In genomic region chr1:9557624-9558023, GRCh38 we compare ENCODE assay signal across 17 cellular contexts. TPM values are rescaled to one million over a fixed set of nuclear protein-coding genes. Genes with fewer than 3 reads are reported as not detected.
A peak's percentile ranks its signal among the peaks of the same experiment; 100 is the strongest.
DNase-seq lines count a peak whose midpoint lies in the region; ATAC-seq, FAIRE-seq and TF ChIP-seq lines count a peak whose summit lies in the region.
"Had no signal": no experiment of that assay in that cellular context is flagged by ENCODE, and none has a peak within 500 bp of the region (broad histone marks: within the 10 kb centered on the region; RNA-seq: fewer than 3 reads in every experiment).

No MANE protein-coding gene starts in this region.

- H3K27me3 Mint-ChIP-seq in activated CD4-positive, alpha-beta T cell treated with anti-CD3 and anti-CD28 coated beads for 36 hours: no peaks in the 10 kb centered on the region

- H3K9ac ChIP-seq in HepG2 (ENCODE audit: insufficient read depth, low read depth, low read length): 0 out of 2 replicates have a peak overlapping the region, but pooled peaks have one; percentile 11

- WGBS in HepG2 (ENCODE audit: low lambda C conversion rate): 59% methylated on average over 5 of the region's 5 CpGs
- 50% methylated on average over 5 of the region's 5 CpGs for WGBS in right lobe of liver (ENCODE audit: insufficient coverage, low coverage, low lambda C conversion rate, missing lambda C conversion rate)
- 85 to 87% methylated on average over 4 to 5 of the region's 5 CpGs for WGBS in gastroesophageal sphincter (ENCODE audit: low coverage in 1 of 2), 2 donors
- WGBS in suprapubic skin: 96% methylated on average over 5 of the region's 5 CpGs

- DNase-seq in activated CD4-positive, alpha-beta T cell treated with anti-CD3 and anti-CD28 coated beads for 36 hours: no peak
- no peak for DNase-seq in activated CD4-positive, alpha-beta T cell treated with anti-CD3 and anti-CD28 coated beads for 4 hours
- DNase-seq in HepG2 (ENCODE audit: low spot score): peak; percentile 43
- DNase-seq in right lobe of liver: no peak
- DNase-seq in RKO (ENCODE audit: low spot score): no peak
- no peak for DNase-seq in suprapubic skin (ENCODE audit: low spot score in 2 of 2)
- DNase-seq in H54 (ENCODE audit: insufficient read length, low spot score): no peak
- DNase-seq: 8988T, BE2C, GOT3, KG1, NCI-H1048, NCI-H1436 treated with DMSO at 0.1 percent for 48 hours, NCI-H2029 treated with DMSO at 0.1 percent for 48 hours, NCI-H748 treated with DMSO at 0.1 percent for 48 hours, PC-9 had no signal

- H3K27me3 ChIP-seq in HepG2 (ENCODE audit: control insufficient read depth in 1 of 2, insufficient read depth in 2 of 2, low read length in 2 of 2) (no peaks in the 10 kb centered on the region), right lobe of liver (no peaks in the 10 kb centered on the region), gastroesophageal sphincter (no peaks in the 10 kb centered on the region), suprapubic skin (no peaks in the 10 kb centered on the region)
- H3K27me3 ChIP-seq: BE2C had no signal

- TF ChIP-seq CTCF in HepG2 (CRISPR knock-in tag; IDR thresholded peaks at IDR 0.05): no peak
- no peak for TF ChIP-seq CTCF in right lobe of liver (IDR thresholded peaks at IDR 0.05)
- TF ChIP-seq CTCF in gastroesophageal sphincter (IDR thresholded peaks at IDR 0.05): no peak
- TF ChIP-seq CTCF in suprapubic skin (IDR thresholded peaks at IDR 0.05): no peak

- no peak for ATAC-seq in activated CD4-positive, alpha-beta T cell treated with anti-CD3 and anti-CD28 coated beads for 36 hours
- ATAC-seq in HepG2 (no peak), right lobe of liver (no peak), gastroesophageal sphincter (no peak)

- no peak for FAIRE-seq in HepG2 (lab: Jason Lieb, UNC)
- FAIRE-seq in H54 (lab: Jason Lieb, UNC): no peak

- H3K36me3 Mint-ChIP-seq in activated CD4-positive, alpha-beta T cell treated with anti-CD3 and anti-CD28 coated beads for 36 hours (ENCODE audit: low read depth): peaks cover 34% of the 10 kb centered on the region

- H3K9me3 Mint-ChIP-seq in activated CD4-positive, alpha-beta T cell treated with anti-CD3 and anti-CD28 coated beads for 36 hours (ENCODE audit: low read depth): no peaks in the 10 kb centered on the region

- intact Hi-C loops in activated CD4-positive, alpha-beta T cell treated with anti-CD3 and anti-CD28 coated beads for 36 hours (cut with DNase I, micrococcal nuclease): no loop called here
- intact Hi-C loops in HepG2 (cut with micrococcal nuclease; ENCODE audit: unreplicated experiment): no loop called here
- intact Hi-C loops in right lobe of liver (cut with DNase I): no loop called here

- H3K4me3 Mint-ChIP-seq in activated CD4-positive, alpha-beta T cell treated with anti-CD3 and anti-CD28 coated beads for 36 hours: no peak overlapping the region

- peaks cover 5% of the 10 kb centered on the region; the same call in 1 of the 2 replicates for H4K20me1 ChIP-seq in HepG2 (ENCODE audit: insufficient read depth, low read length)

- H3K79me2 ChIP-seq in HepG2 (ENCODE audit: insufficient read depth, low read length): peaks cover 62% of the 10 kb centered on the region

- H3K9me3 ChIP-seq in HepG2 (ENCODE audit: low read length): no peaks in the 10 kb centered on the region
- H3K9me3 ChIP-seq in right lobe of liver: no peaks in the 10 kb centered on the region
- no peaks in the 10 kb centered on the region for H3K9me3 ChIP-seq in gastroesophageal sphincter
- H3K9me3 ChIP-seq in suprapubic skin: no peaks in the 10 kb centered on the region
- H3K9me3 ChIP-seq: BE2C had no signal

- CTCF ChIA-PET in activated CD4-positive, alpha-beta T cell treated with anti-CD3 and anti-CD28 coated beads for 36 hours (lab: Charles Lee): interaction anchor here (0.6 to 1.9 kb wide), 3 partner anchors 12 to 62 kb away, joined by 3 to 4 read pairs (median 4); no protein-coding TSS in a partner anchor
- CTCF ChIA-PET in HepG2 (lab: Yijun Ruan, JAX; ENCODE audit: low intra/inter-chr PET ratio, low total read pairs): no interaction called here

- peaks cover 29% of the 10 kb centered on the region for H3K4me1 Mint-ChIP-seq in activated CD4-positive, alpha-beta T cell treated with anti-CD3 and anti-CD28 coated beads for 36 hours

- H3K4me1 ChIP-seq in HepG2 (ENCODE audit: insufficient read depth, low read length) (peaks cover 94% of the 10 kb centered on the region), right lobe of liver (peaks cover 0 to 46% (median 13%) of the 10 kb centered on the region in 4 donors), gastroesophageal sphincter (peaks cover 3 to 77% (median 21%) of the 10 kb centered on the region in 3 donors), suprapubic skin (peaks cover 35% of the 10 kb centered on the region)
- H3K4me1 ChIP-seq: BE2C had no signal

- peak overlapping the region; percentile 19 for H3K27ac Mint-ChIP-seq in activated CD4-positive, alpha-beta T cell treated with anti-CD3 and anti-CD28 coated beads for 36 hours

- POLR2A ChIA-PET in activated CD4-positive, alpha-beta T cell treated with anti-CD3 and anti-CD28 coated beads for 36 hours (lab: Charles Lee): no interaction called here
- POLR2A ChIA-PET in HepG2 (lab: Yijun Ruan, JAX): interaction anchor here (0.8 to 1.6 kb wide), 3 partner anchors 18 to 54 kb away, joined by 3 to 6 read pairs (median 3); partner anchors contain the start of gene SLC25A33

- no peak for TF ChIP-seq RAD21 in HepG2 (CRISPR knock-in tag; IDR thresholded peaks at IDR 0.05)

- H3K36me3 ChIP-seq in HepG2 (replicated peaks in 1 of 2; ENCODE audit: control insufficient read depth in 1 of 2, insufficient read depth in 2 of 2, low read length in 2 of 2) (peaks cover 15 to 59% of the 10 kb centered on the region in 2 experiments), right lobe of liver (peaks cover 0 to 26% (median 8%) of the 10 kb centered on the region in 4 donors), gastroesophageal sphincter (peaks cover 0 to 27% of the 10 kb centered on the region in 2 donors), suprapubic skin (peaks cover 5% of the 10 kb centered on the region)

- no peak overlapping the region for H2AFZ ChIP-seq in HepG2 (ENCODE audit: low read length)
- H2AFZ ChIP-seq: PC-9 had no signal

- H3K4me2 ChIP-seq in HepG2 (ENCODE audit: low read depth, low read length): no peak overlapping the region
- H3K4me2 ChIP-seq: PC-9 had no signal

- TSS peak; percentile 7 for BruUV-seq in HepG2 (replicated peaks; lab: Mats Ljungman, UMichigan)

- no peak overlapping the region for H3K4me3 ChIP-seq in HepG2 (replicated peaks in 1 of 3; ENCODE audit: insufficient read depth in 1 of 3, low read depth in 2 of 3, low read length in 3 of 3)
- H3K4me3 ChIP-seq in right lobe of liver: no peak overlapping the region
- H3K4me3 ChIP-seq in gastroesophageal sphincter: no peak overlapping the region
- no peak overlapping the region for H3K4me3 ChIP-seq in suprapubic skin
- H3K4me3 ChIP-seq: PC-9 had no signal

- peak overlapping the region; percentile 53 for H3K27ac ChIP-seq in HepG2 (ENCODE audit: extremely low read length, insufficient read depth, low read length)
- no peak overlapping the region for H3K27ac ChIP-seq in right lobe of liver
- H3K27ac ChIP-seq in gastroesophageal sphincter: peak overlapping the region in 3 of 4 donors; percentile 66 to 80 (median 78)
- H3K27ac ChIP-seq in suprapubic skin: no peak overlapping the region
- H3K27ac ChIP-seq: PC-9 had no signal

- TF ChIP-seq EP300 in HepG2 (IDR thresholded peaks at IDR 0.05; ENCODE audit: low read depth in 2 of 2, low read length in 2 of 2): peak in 1 of 2 experiments; percentile 67; a peak in 2 of 4 replicates
- TF ChIP-seq EP300 in HepG2 (CRISPR knock-in tag; IDR thresholded peaks at IDR 0.05; ENCODE audit: borderline replicate concordance): no peak
- no peak for TF ChIP-seq EP300 in gastroesophageal sphincter (IDR thresholded peaks at IDR 0.05)
- TF ChIP-seq EP300 in suprapubic skin (IDR thresholded peaks at IDR 0.05): no peak

- TF ChIP-seq POLR2A in HepG2 (IDR thresholded peaks at IDR 0.05; ENCODE audit: insufficient read depth in 1 of 2, low read depth in 2 of 2, low read length in 2 of 2): no peak
- TF ChIP-seq POLR2A in right lobe of liver (IDR thresholded peaks at IDR 0.05): no peak
- TF ChIP-seq POLR2A in gastroesophageal sphincter (IDR thresholded peaks at IDR 0.05): no peak
- TF ChIP-seq POLR2A in suprapubic skin (IDR thresholded peaks at IDR 0.05): no peak
- no peak for TF ChIP-seq POLR2A in H54 (IDR thresholded peaks at IDR 0.05; ENCODE audit: low read depth, low read length)

- in situ Hi-C loops in HepG2 (cut with HindIII; ENCODE audit: extremely low pct_ligation_motif_present, low pct_unique_long_range_greater_than_20kb): no loop called here

RNA-seq across cellular contexts. Expression of gene SLC25A33, which starts 18.4 kb away (rescaled TPM):
- total RNA-seq in activated CD4-positive, alpha-beta T cell treated with anti-CD3 and anti-CD28 coated beads for 36 hours: 1 to 10 TPM; 4.4 to 6.1 TPM
- total RNA-seq in HepG2 (2016; rRNA removed; fragmentation: Illumina TruSeq; extraction: Trizol) (48.6 and 50.3 TPM in 2 replicates), right lobe of liver (10 to 100 TPM in 3 of 6 experiments, 1 to 10 TPM in 3; 3.5 to 26.5 (median 8.2) TPM), gastroesophageal sphincter (10 to 100 TPM in 2 of 4 donors, 1 to 10 TPM in 2; 7.0 to 11.5 (median 10.5) TPM), suprapubic skin (1 to 10 TPM; 2.3 to 9.7 (median 5.3) TPM)
- total RNA-seq in HepG2 (2016; cell fraction: cytosol; rRNA removed; fragmentation: Illumina TruSeq; extraction: Trizol; ENCODE audit: low read depth): 154 and 160 TPM in 2 replicates
- total RNA-seq in HepG2 (2016; cell fraction: insoluble cytoplasmic fraction; rRNA removed; fragmentation: Illumina TruSeq; extraction: Trizol): 44.1 and 53.1 TPM in 2 replicates
- total RNA-seq in HepG2 (2016; cell fraction: membrane; rRNA removed; fragmentation: Illumina TruSeq; extraction: Trizol): 183 TPM in 2 replicates
- 22.6 and 24.9 TPM in 2 replicates for total RNA-seq in HepG2 (2016; cell fraction: nucleus; rRNA removed; fragmentation: Illumina TruSeq; extraction: Trizol)
- 15.2 and 15.4 TPM in 2 replicates for polyA plus RNA-seq in HepG2 (2011; rRNA removed)
- polyA plus RNA-seq in HepG2 (2011; cell fraction: cytosol; rRNA removed): 15.2 and 20.3 TPM in 2 replicates
- polyA plus RNA-seq in HepG2 (2011; cell fraction: nucleus; rRNA removed): 5.8 and 8.1 TPM in 2 replicates
- 20.1 and 21.0 TPM in 2 replicates for polyA plus RNA-seq in HepG2 (2012)
- 153 and 173 TPM in 2 replicates for polyA plus RNA-seq in HepG2 (2016; cell fraction: cytosol; fragmentation: Illumina TruSeq; extraction: Trizol; ENCODE audit: low read depth)
- 42.4 and 45.4 TPM in 2 replicates for polyA plus RNA-seq in HepG2 (2016; cell fraction: insoluble cytoplasmic fraction; fragmentation: Illumina TruSeq; extraction: Trizol; ENCODE audit: low read depth)
- 145 and 151 TPM in 2 replicates for polyA plus RNA-seq in HepG2 (2016; cell fraction: membrane; fragmentation: Illumina TruSeq; extraction: Trizol; ENCODE audit: low read depth)
- polyA plus RNA-seq in HepG2 (2016; cell fraction: nucleus; fragmentation: Illumina TruSeq; extraction: Trizol; ENCODE audit: insufficient read depth, low read depth): 34.7 and 35.9 TPM in 2 replicates
- polyA minus RNA-seq in HepG2 (2011; rRNA and poly(A)+ RNA removed; ENCODE audit: low replicate concordance): 5.3 and 8.8 TPM in 2 replicates
- 11.6 and 12.6 TPM in 2 replicates for polyA minus RNA-seq in HepG2 (2011; cell fraction: cytosol; rRNA and poly(A)+ RNA removed)
- 10.7 and 13.2 TPM in 2 replicates for polyA minus RNA-seq in HepG2 (2011; cell fraction: nucleus; rRNA and poly(A)+ RNA removed)

RNA-seq across cellular contexts. Expression of gene TMEM201, which starts 31.1 kb away (rescaled TPM):
- 10 to 100 TPM; 14.6 to 15.1 TPM for total RNA-seq in activated CD4-positive, alpha-beta T cell treated with anti-CD3 and anti-CD28 coated beads for 36 hours
- total RNA-seq in HepG2 (2016; rRNA removed; fragmentation: Illumina TruSeq; extraction: Trizol): 5.7 and 8.2 TPM in 2 replicates
- total RNA-seq in HepG2 (2016; cell fraction: cytosol; rRNA removed; fragmentation: Illumina TruSeq; extraction: Trizol; ENCODE audit: low read depth): 2.8 TPM in 2 replicates
- total RNA-seq in HepG2 (2016; cell fraction: insoluble cytoplasmic fraction; rRNA removed; fragmentation: Illumina TruSeq; extraction: Trizol): 3.7 and 9.3 TPM in 2 replicates
- 8.8 and 9.5 TPM in 2 replicates for total RNA-seq in HepG2 (2016; cell fraction: membrane; rRNA removed; fragmentation: Illumina TruSeq; extraction: Trizol)
- total RNA-seq in HepG2 (2016; cell fraction: nucleus; rRNA removed; fragmentation: Illumina TruSeq; extraction: Trizol): 13.9 and 14.4 TPM in 2 replicates
- polyA plus RNA-seq in HepG2 (2011; rRNA removed): 1.5 and 2.1 TPM in 2 replicates
- polyA plus RNA-seq in HepG2 (2011; cell fraction: cytosol; rRNA removed): 1.2 and 1.7 TPM in 2 replicates
- 11.5 and 13.6 TPM in 2 replicates for polyA plus RNA-seq in HepG2 (2011; cell fraction: nucleus; rRNA removed)
- 4.9 and 7.2 TPM in 2 replicates for polyA plus RNA-seq in HepG2 (2012)
- 2.6 and 2.7 TPM in 2 replicates for polyA plus RNA-seq in HepG2 (2016; cell fraction: cytosol; fragmentation: Illumina TruSeq; extraction: Trizol; ENCODE audit: low read depth)
- 5.4 and 7.8 TPM in 2 replicates for polyA plus RNA-seq in HepG2 (2016; cell fraction: insoluble cytoplasmic fraction; fragmentation: Illumina TruSeq; extraction: Trizol; ENCODE audit: low read depth)
- polyA plus RNA-seq in HepG2 (2016; cell fraction: membrane; fragmentation: Illumina TruSeq; extraction: Trizol; ENCODE audit: low read depth): 6.4 and 6.7 TPM in 2 replicates
- 24.0 and 25.7 TPM in 2 replicates for polyA plus RNA-seq in HepG2 (2016; cell fraction: nucleus; fragmentation: Illumina TruSeq; extraction: Trizol; ENCODE audit: insufficient read depth, low read depth)
- 8.5 and 12.3 TPM in 2 replicates for polyA minus RNA-seq in HepG2 (2011; rRNA and poly(A)+ RNA removed; ENCODE audit: low replicate concordance)
- polyA minus RNA-seq in HepG2 (2011; cell fraction: cytosol; rRNA and poly(A)+ RNA removed): 5.4 and 5.5 TPM in 2 replicates
- 9.0 and 9.2 TPM in 2 replicates for polyA minus RNA-seq in HepG2 (2011; cell fraction: nucleus; rRNA and poly(A)+ RNA removed)
- 1 to 10 TPM; 1.6 to 5.8 (median 3.0) TPM for total RNA-seq in right lobe of liver
- total RNA-seq in gastroesophageal sphincter: 1 to 10 TPM; 4.4 to 9.3 (median 5.5) TPM
- total RNA-seq in suprapubic skin: 10 to 100 TPM; 11.6 to 14.6 (median 11.9) TPM

Comparison
In these comparisons a context has a peak if more than half of its experiments do, and no peak if none do; other contexts are left out.
1. H3K27ac ChIP-seq: peak in HepG2 (single experiment) and gastroesophageal sphincter (3 of 4); none in right lobe of liver (0 of 3) and suprapubic skin (single experiment).